7 cellular contexts compared by ENCODE assay signal in genomic region chr14:24231263-24232120, GRCh38.
A peak's percentile ranks its signal among the peaks of the same experiment; 100 is the strongest.
DNase-seq lines count a peak whose midpoint lies in the region; ATAC-seq lines count a peak whose summit lies in the region.

No MANE protein-coding gene starts in this region.

- peaks cover 10% of the 10 kb centered on the region for H3K36me3 ChIP-seq in iPS-18a (ENCODE audit: control insufficient read depth, low read depth, low read length)

- H3K27me3 Mint-ChIP-seq in activated naive CD4-positive, alpha-beta T cell treated with anti-CD3 and anti-CD28 coated beads, Interleukin-2, amount 50 U/mL, for 24 hours = no peaks in the 10 kb centered on the region
- H3K27me3 Mint-ChIP-seq in stimulated activated naive B cell treated with anti-CD40 and anti-IgM and Interleukin-4, amounts not matched to agents 10 μg/mL and 1 μg/mL and 100 μg/mL, for 72 hours = no peaks in the 10 kb centered on the region

- ATAC-seq in GM18909 (IDR thresholded peaks at IDR 0.05; ENCODE audit: poor library complexity, unreplicated experiment) (peak; percentile 15), HG03342 (IDR thresholded peaks at IDR 0.05; ENCODE audit: unreplicated experiment) (peak; percentile 7)
- peak; percentile 30 to 36 for ATAC-seq in stimulated activated naive B cell treated with anti-CD40 and anti-IgM and Interleukin-4, amounts not matched to agents 10 μg/mL and 1 μg/mL and 100 μg/mL, for 72 hours (replicated peaks)

- peak overlapping the region; percentile 97 for H3K4me3 Mint-ChIP-seq in activated naive CD4-positive, alpha-beta T cell treated with anti-CD3 and anti-CD28 coated beads, Interleukin-2, amount 50 U/mL, for 24 hours
- H3K4me3 Mint-ChIP-seq in stimulated activated naive B cell treated with anti-CD40 and anti-IgM and Interleukin-4, amounts not matched to agents 10 μg/mL and 1 μg/mL and 100 μg/mL, for 72 hours = peak overlapping the region; percentile 91 to 93

- peaks cover 57% of the 10 kb centered on the region for H3K4me1 Mint-ChIP-seq in activated naive CD4-positive, alpha-beta T cell treated with anti-CD3 and anti-CD28 coated beads, Interleukin-2, amount 50 U/mL, for 24 hours
- H3K4me1 Mint-ChIP-seq in stimulated activated naive B cell treated with anti-CD40 and anti-IgM and Interleukin-4, amounts not matched to agents 10 μg/mL and 1 μg/mL and 100 μg/mL, for 72 hours = peaks cover 23 to 40% of the 10 kb centered on the region in 2 donors

- peaks cover 7% of the 10 kb centered on the region for H3K4me1 ChIP-seq in iPS-18a (ENCODE audit: control insufficient read depth, low read depth, low read length)

- H3K27me3 ChIP-seq in iPS-18a (ENCODE audit: control insufficient read depth, insufficient read depth, low read length) = no peaks in the 10 kb centered on the region

- H3K9me3 ChIP-seq in iPS-18a (ENCODE audit: control insufficient read depth, low read depth, low read length) = no peaks in the 10 kb centered on the region

- peak overlapping the region; percentile 72 for H3K27ac ChIP-seq in iPS-18a (ENCODE audit: low read length)

- peak overlapping the region; percentile 93 for H3K4me3 ChIP-seq in iPS-18a (ENCODE audit: low read length)

- H3K36me3 Mint-ChIP-seq in activated naive CD4-positive, alpha-beta T cell treated with anti-CD3 and anti-CD28 coated beads, Interleukin-2, amount 50 U/mL, for 24 hours = peaks cover 4% of the 10 kb centered on the region
- H3K36me3 Mint-ChIP-seq in stimulated activated naive B cell treated with anti-CD40 and anti-IgM and Interleukin-4, amounts not matched to agents 10 μg/mL and 1 μg/mL and 100 μg/mL, for 72 hours = peaks cover 16 to 28% of the 10 kb centered on the region in 2 donors

- no peaks in the 10 kb centered on the region for H3K9me3 Mint-ChIP-seq in activated naive CD4-positive, alpha-beta T cell treated with anti-CD3 and anti-CD28 coated beads, Interleukin-2, amount 50 U/mL, for 24 hours
- H3K9me3 Mint-ChIP-seq in stimulated activated naive B cell treated with anti-CD40 and anti-IgM and Interleukin-4, amounts not matched to agents 10 μg/mL and 1 μg/mL and 100 μg/mL, for 72 hours = no peaks in the 10 kb centered on the region

- no peak for DNase-seq in stimulated activated naive B cell treated with anti-CD40 and anti-IgM and Interleukin-4, amounts not matched to agents 10 μg/mL and 1 μg/mL and 100 μg/mL, for 72 hours
- no peak for DNase-seq in NCI-H69 (lab: John Stamatoyannopoulos, UW)
- no peak for DNase-seq in HuH-7.5 (ENCODE audit: low spot score)

- H3K27ac Mint-ChIP-seq in activated naive CD4-positive, alpha-beta T cell treated with anti-CD3 and anti-CD28 coated beads, Interleukin-2, amount 50 U/mL, for 24 hours = peak overlapping the region; percentile 94
- H3K27ac Mint-ChIP-seq in stimulated activated naive B cell treated with anti-CD40 and anti-IgM and Interleukin-4, amounts not matched to agents 10 μg/mL and 1 μg/mL and 100 μg/mL, for 72 hours = peak overlapping the region; percentile 93

- H3K9ac ChIP-seq in iPS-18a (ENCODE audit: low read length) = peak overlapping the region; percentile 79
